Comparison of ENCODE assay signal across 7 cellular contexts in genomic region chr16:14996702-14997101, GRCh38. TPM values are rescaled to one million over a fixed set of nuclear protein-coding genes. Genes with fewer than 3 reads are reported as not detected.
DNase-seq lines count a peak whose midpoint lies in the region; ATAC-seq, FAIRE-seq and TF ChIP-seq lines count a peak whose summit lies in the region.
"Not testable (repeated sequence)": the region's sequence is repeated elsewhere in the genome, so short reads cannot be mapped to it uniquely, and the experiment has no call there.

No MANE protein-coding gene starts in this region.

- H3K79me1 ChIP-seq in IMR-90 (ENCODE audit: low read depth in 1 of 2, low read length in 2 of 2) = peaks cover 10 to 59% of the 10 kb centered on the region in 2 experiments; a peak in 3 of 4 replicates
- peaks cover 12% of the 10 kb centered on the region for H3K79me1 ChIP-seq in mesenchymal stem cell (replicated peaks; ENCODE audit: low read length, poor library complexity, severe bottlenecking)

- not testable (repeated sequence) for H3K27me3 ChIP-seq in IMR-90 (ENCODE audit: control insufficient read depth, insufficient read depth, low read length); K562 (ENCODE audit: control insufficient read depth in 2 of 2, insufficient read depth in 2 of 2, low read length in 2 of 2); mesenchymal stem cell (ENCODE audit: control insufficient read depth in 1 of 2, insufficient read depth in 1 of 2, low read length in 2 of 2)

- not testable (repeated sequence) for H2BK12ac ChIP-seq in mesenchymal stem cell (ENCODE audit: low read length in 2 of 2)

- not testable (repeated sequence) for H2BK5ac ChIP-seq in IMR-90 (ENCODE audit: low read depth, low read length, poor library complexity, severe bottlenecking); mesenchymal stem cell (ENCODE audit: low read depth, low read length, poor library complexity, severe bottlenecking)

- 100% methylated on average over 1 of the region's 6 CpGs; no CpG with 5 or more reads in 1 of the 2 experiments for WGBS in IMR-90 (ENCODE audit: extremely low coverage in 2 of 2, insufficient read length in 1 of 2), 2 experiments
- 44% methylated on average over 4 of the region's 6 CpGs for WGBS in K562 (ENCODE audit: insufficient coverage, low coverage, missing lambda C conversion rate)
- WGBS in mesenchymal stem cell = 90% methylated on average over 4 of the region's 6 CpGs

- H2BK15ac ChIP-seq in IMR-90 (ENCODE audit: low read depth, low read length); mesenchymal stem cell (ENCODE audit: low read depth, poor library complexity, severe bottlenecking): not testable (repeated sequence)

- FAIRE-seq in K562 (lab: Jason Lieb, UNC) = peak; percentile 37

- peak; percentile 33 for DNase-seq in Daoy (ENCODE audit: low read depth)
- peak; percentile 68 for DNase-seq in IMR-90
- DNase-seq in SK-MEL-5 (ENCODE audit: low read depth, low spot score) = peak; percentile 21
- not testable (repeated sequence) for DNase-seq in K562 (ENCODE audit: extremely low read depth in 1 of 4, low spot score in 3 of 4)
- peak; percentile 23 for DNase-seq in fibroblast of villous mesenchyme (ENCODE audit: low read depth)
- DNase-seq in mesenchymal stem cell = peak; percentile 49

- H3K4ac ChIP-seq in IMR-90 (ENCODE audit: low read depth, low read length); mesenchymal stem cell (ENCODE audit: low read depth in 1 of 2, low read length in 2 of 2): not testable (repeated sequence)

- H2AK5ac ChIP-seq in IMR-90 (ENCODE audit: low read depth, low read length); mesenchymal stem cell (ENCODE audit: low read length, severe bottlenecking): not testable (repeated sequence)

- H4K8ac ChIP-seq in IMR-90 (ENCODE audit: low read depth in 2 of 2, low read length in 2 of 2); mesenchymal stem cell (ENCODE audit: low read length): not testable (repeated sequence)

- not testable (repeated sequence) for H3K9ac ChIP-seq in IMR-90 (ENCODE audit: low read depth, low read length); K562 (ENCODE audit: insufficient read depth in 1 of 2, low read depth in 2 of 2, low read length in 2 of 2); mesenchymal stem cell (ENCODE audit: low read length)

- H3K56ac ChIP-seq in IMR-90 (ENCODE audit: extremely low read depth, insufficient read depth, low read length) = not testable (repeated sequence)

- H2BK20ac ChIP-seq in IMR-90 (ENCODE audit: low read depth, low read length) = not testable (repeated sequence)

- intact Hi-C loops in IMR-90 (cut with micrococcal nuclease); K562 (cut with micrococcal nuclease): not testable (repeated sequence)

- not testable (repeated sequence) for H2BK120ac ChIP-seq in IMR-90 (ENCODE audit: low read depth, low read length); mesenchymal stem cell (ENCODE audit: low read depth, low read length)

- H4K5ac ChIP-seq in IMR-90 (ENCODE audit: low read depth, low read length) = not testable (repeated sequence)

- H4K20me1 ChIP-seq in IMR-90 (ENCODE audit: insufficient read depth, low read length) = peaks cover 52% of the 10 kb centered on the region
- not testable (repeated sequence) for H4K20me1 ChIP-seq in K562 (replicated peaks; ENCODE audit: control insufficient read depth, insufficient read depth, low read length)

- not testable (repeated sequence) for TF ChIP-seq POLR2A in IMR-90 (IDR thresholded peaks at IDR 0.05; ENCODE audit: low read depth, low read length); K562 (conservative IDR thresholded peaks at IDR 0.05)

- ATAC-seq in IMR-90 (ENCODE audit: low read depth) = peak; percentile 81
- peak; percentile 63 for ATAC-seq in K562
- peak; percentile 28 for ATAC-seq in esophagus mucosa

- not testable (repeated sequence) for BruUV-seq in IMR-90 (replicated peaks; lab: Mats Ljungman, UMichigan); K562 (replicated peaks; lab: Mats Ljungman, UMichigan)

- H3K79me2 ChIP-seq in K562 (ENCODE audit: control insufficient read depth, insufficient read depth, low read length) = peaks cover 21% of the 10 kb centered on the region

- not testable (repeated sequence) for H3K14ac ChIP-seq in IMR-90 (replicated peaks; ENCODE audit: low read depth, low read length); mesenchymal stem cell (ENCODE audit: low read length in 2 of 2)

- not testable (repeated sequence) for H2AFZ ChIP-seq in IMR-90 (replicated peaks; ENCODE audit: low read length, poor library complexity); K562 (ENCODE audit: low read depth, low read length); mesenchymal stem cell (ENCODE audit: low read depth, low read length)

- H4K91ac ChIP-seq in IMR-90 (ENCODE audit: insufficient read depth, low read depth, low read length); mesenchymal stem cell (ENCODE audit: low read length): not testable (repeated sequence)

- not testable (repeated sequence) for H3K4me3 ChIP-seq in IMR-90 (ENCODE audit: insufficient read depth, low read depth, low read length); K562; fibroblast of villous mesenchyme (ENCODE audit: low read depth, low read length); mesenchymal stem cell (ENCODE audit: insufficient read depth in 1 of 2, low read depth in 1 of 2, low read length in 2 of 2)

- peaks cover 16% of the 10 kb centered on the region for H3K36me3 ChIP-seq in IMR-90 (ENCODE audit: control insufficient read depth, insufficient read depth, low read length)
- H3K36me3 ChIP-seq in K562 (ENCODE audit: control insufficient read depth, insufficient read depth, low read length) = peaks cover 12% of the 10 kb centered on the region; the same call in 1 of the 3 replicates
- H3K36me3 ChIP-seq in mesenchymal stem cell (ENCODE audit: control insufficient read depth in 1 of 2, insufficient read depth in 2 of 2, low read depth in 1 of 2, low read length in 2 of 2) = peaks cover 16 to 23% of the 10 kb centered on the region in 2 experiments

- not testable (repeated sequence) for TF ChIP-seq EP300 in K562 (IDR thresholded peaks at IDR 0.05; ENCODE audit: low read length)

- POLR2A ChIA-PET in IMR-90 (lab: Charles Lee; ENCODE audit: unreplicated experiment) = not testable (repeated sequence)
- POLR2A ChIA-PET in K562 (lab: Yijun Ruan, JAX) = interaction anchor here (1.4 kb wide), 1 partner anchor 17 kb away, joined by 4 read pairs; no protein-coding TSS in a partner anchor

- H3K9me3 ChIP-seq in IMR-90 (ENCODE audit: control insufficient read depth, insufficient read depth, low read length); K562 (replicated peaks; ENCODE audit: control insufficient read depth, insufficient read depth, low read depth, low read length); mesenchymal stem cell (ENCODE audit: control insufficient read depth, low read length): not testable (repeated sequence)

- in situ Hi-C loops in IMR-90 (cut with MboI; ENCODE audit: low sequenced_read_pairs); SK-MEL-5 (cut with HindIII; ENCODE audit: low pct_unique_long_range_greater_than_20kb, low sequenced_read_pairs); K562 (cut with MboI): not testable (repeated sequence)

- TF ChIP-seq CTCF in IMR-90 (conservative IDR thresholded peaks at IDR 0.05; ENCODE audit: low read depth, low read length); K562 (IDR thresholded peaks at IDR 0.05 in 2 of 3, conservative IDR thresholded peaks at IDR 0.05 in 1 of 3; ENCODE audit: insufficient read depth in 2 of 3, low read depth in 1 of 3, low read length in 3 of 3); fibroblast of villous mesenchyme (IDR thresholded peaks at IDR 0.05; ENCODE audit: insufficient read depth, low read depth, low read length): not testable (repeated sequence)

- TF ChIP-seq RAD21 in IMR-90 (IDR thresholded peaks at IDR 0.05; ENCODE audit: low read length); K562 (CRISPR knock-in tag; conservative IDR thresholded peaks at IDR 0.05 in 1 of 2, IDR thresholded peaks at IDR 0.05 in 1 of 2): not testable (repeated sequence)

- H3K4me2 ChIP-seq in IMR-90 (ENCODE audit: low read depth, low read length); K562 (ENCODE audit: insufficient read depth, low read length); mesenchymal stem cell (ENCODE audit: low read length, poor library complexity, severe bottlenecking): not testable (repeated sequence)

- H3K18ac ChIP-seq in IMR-90 (ENCODE audit: low read depth, low read length) = not testable (repeated sequence)
- peak overlapping the region in 1 of 2 experiments; percentile 12 for H3K18ac ChIP-seq in mesenchymal stem cell (ENCODE audit: low read depth in 1 of 2, low read length in 2 of 2)

- not testable (repeated sequence) for H2AK9ac ChIP-seq in IMR-90 (replicated peaks; ENCODE audit: low read depth, low read length, poor library complexity)

- H3K9me1 ChIP-seq in IMR-90 (ENCODE audit: insufficient read depth, low read length); K562 (ENCODE audit: control insufficient read depth, insufficient read depth, low read length): not testable (repeated sequence)

- H3K4me1 ChIP-seq in IMR-90 (ENCODE audit: control insufficient read depth, insufficient read depth, low read length); K562 (replicated peaks in 1 of 2; ENCODE audit: control insufficient read depth in 2 of 2, insufficient read depth in 2 of 2, low read length in 2 of 2); mesenchymal stem cell (ENCODE audit: control insufficient read depth, insufficient read depth, low read depth, low read length): not testable (repeated sequence)

- H3K27ac ChIP-seq in IMR-90 (ENCODE audit: insufficient read depth, low read length); K562 (ENCODE audit: extremely low read depth, low read depth, low read length): not testable (repeated sequence)
- peak overlapping the region; percentile 38 for H3K27ac ChIP-seq in mesenchymal stem cell (ENCODE audit: low read length, poor library complexity, severe bottlenecking)

- CTCF ChIA-PET in IMR-90 (lab: Yijun Ruan, JAX) = interaction anchor here (0.6 to 1.2 kb wide), 2 partner anchors 15 to 685 kb away, joined by 3 to 6 read pairs; no protein-coding TSS in a partner anchor
- CTCF ChIA-PET in K562 (lab: Yijun Ruan, JAX; ENCODE audit: low intra/inter-chr PET ratio) = not testable (repeated sequence)

- H3K23ac ChIP-seq in IMR-90 (ENCODE audit: low read depth, low read length); mesenchymal stem cell (ENCODE audit: low read length in 2 of 2): not testable (repeated sequence)

- dilution Hi-C loops in IMR-90 (cut with HindIII; ENCODE audit: low sequenced_read_pairs, unreplicated experiment) = not testable (repeated sequence)

RNA-seq across cellular contexts. Expression of gene PDXDC1, which starts 21.9 kb away (rescaled TPM):
- total RNA-seq in Daoy (2014; rRNA removed; shearing (Covaris generic)) = 57.9 and 69.4 TPM in 2 replicates
- total RNA-seq in IMR-90 (2012; rRNA removed) (107 and 117 TPM in 2 replicates), K562 (2014; rRNA removed) (48.2 and 51.0 TPM in 2 replicates), K562 (2014; rRNA removed; fragmentation: Illumina TruSeq; extraction: Trizol) (45.8 and 52.5 TPM in 2 replicates), K562 (2015; rRNA removed; fragmentation: Illumina TruSeq; extraction: Trizol) (41.5 and 45.2 TPM in 2 replicates), K562 (2021) (49.1 and 51.4 TPM in 2 replicates), esophagus mucosa (54.5 TPM), fibroblast of villous mesenchyme (74.4 and 112 TPM in 2 replicates)
- polyA plus RNA-seq in IMR-90 (2012; rRNA removed) (55.2 and 68.7 TPM in 2 replicates), K562 (2011; rRNA removed) (95.4 and 99.6 TPM in 2 replicates), K562 (2014; fragmentation: Illumina TruSeq; extraction: Trizol) (39.2 and 44.3 TPM in 2 replicates), K562 (2014; fragmentation: Nextera tagmentation; extraction: Ambion mirVana) (1 to 10 TPM; 5.1 to 8.1 TPM), K562 (2014; rRNA removed) (48.8 and 52.8 TPM in 2 replicates)
- polyA plus RNA-seq in IMR-90 (2012; cell fraction: cytosol; rRNA removed) = 28.4 and 31.5 TPM in 2 replicates
- polyA plus RNA-seq in IMR-90 (2012; cell fraction: nucleus; rRNA removed; ENCODE audit: low replicate concordance) = 64.2 and 200 TPM in 2 replicates
- total RNA-seq in SK-MEL-5 (2014; rRNA removed; shearing (Covaris generic)) = 127 and 129 TPM in 2 replicates
- 117 and 141 TPM in 2 replicates for polyA plus RNA-seq in SK-MEL-5 (2015; cell fraction: cytosol; rRNA removed)
- polyA plus RNA-seq in SK-MEL-5 (2015; cell fraction: nucleus; rRNA removed) = 170 and 195 TPM in 2 replicates
- total RNA-seq in K562 (2011; cell fraction: chromatin; rRNA removed; ENCODE audit: low replicate concordance) = 142 and 188 TPM in 2 replicates
- 55.9 and 62.6 TPM in 2 replicates for total RNA-seq in K562 (2011; cell fraction: nucleolus; rRNA removed)
- total RNA-seq in K562 (2011; cell fraction: nucleoplasm; rRNA removed) = 96.4 and 120 TPM in 2 replicates
- 34.4 and 79.5 TPM in 2 replicates for polyA plus RNA-seq in K562 (2011; cell fraction: cytosol; rRNA removed)
- polyA plus RNA-seq in K562 (2011; cell fraction: nucleus; rRNA removed) = 95.6 and 143 TPM in 2 replicates
- polyA plus RNA-seq in K562 (2012) = 41.1 and 51.5 TPM in 2 replicates
- 106 and 130 TPM in 2 replicates for polyA minus RNA-seq in K562 (2011; rRNA and poly(A)+ RNA removed)
- 29.9 and 36.3 TPM in 2 replicates for polyA minus RNA-seq in K562 (2011; cell fraction: cytosol; rRNA and poly(A)+ RNA removed)
- 32.9 and 73.8 TPM in 2 replicates for polyA minus RNA-seq in K562 (2011; cell fraction: nucleus; rRNA and poly(A)+ RNA removed)
- polyA plus RNA-seq in mesenchymal stem cell (2013, experiment 1 of 2) = 65.6 TPM
- 63.6 TPM for polyA plus RNA-seq in mesenchymal stem cell (2013, experiment 2 of 2)

RNA-seq across cellular contexts. Expression of gene NTAN1, which starts 59.2 kb away (rescaled TPM):
- total RNA-seq in Daoy (2014; rRNA removed; shearing (Covaris generic)) = 30.6 and 49.9 TPM in 2 replicates
- total RNA-seq in IMR-90 (2012; rRNA removed) (54.4 and 66.3 TPM in 2 replicates), K562 (2014; rRNA removed) (13.2 and 22.6 TPM in 2 replicates), K562 (2014; rRNA removed; fragmentation: Illumina TruSeq; extraction: Trizol) (19.4 and 21.3 TPM in 2 replicates), K562 (2015; rRNA removed; fragmentation: Illumina TruSeq; extraction: Trizol) (16.9 and 19.0 TPM in 2 replicates), K562 (2021) (12.5 and 15.7 TPM in 2 replicates), esophagus mucosa (23.9 TPM), fibroblast of villous mesenchyme (72.5 and 76.7 TPM in 2 replicates)
- polyA plus RNA-seq in IMR-90 (2012; rRNA removed) (50.5 and 50.6 TPM in 2 replicates), K562 (2011; rRNA removed) (39.9 and 47.8 TPM in 2 replicates), K562 (2014; fragmentation: Illumina TruSeq; extraction: Trizol) (19.7 and 28.8 TPM in 2 replicates), K562 (2014; fragmentation: Nextera tagmentation; extraction: Ambion mirVana) (1 to 10 TPM; 4.6 to 5.3 TPM), K562 (2014; rRNA removed) (19.3 and 33.3 TPM in 2 replicates)
- 30.1 and 38.4 TPM in 2 replicates for polyA plus RNA-seq in IMR-90 (2012; cell fraction: cytosol; rRNA removed)
- polyA plus RNA-seq in IMR-90 (2012; cell fraction: nucleus; rRNA removed; ENCODE audit: low replicate concordance) = 14.5 and 32.8 TPM in 2 replicates
- total RNA-seq in SK-MEL-5 (2014; rRNA removed; shearing (Covaris generic)) = 30.7 and 35.2 TPM in 2 replicates
- 21.1 and 21.2 TPM in 2 replicates for polyA plus RNA-seq in SK-MEL-5 (2015; cell fraction: cytosol; rRNA removed)
- polyA plus RNA-seq in SK-MEL-5 (2015; cell fraction: nucleus; rRNA removed) = 30.8 and 32.8 TPM in 2 replicates
- 34.7 and 43.2 TPM in 2 replicates for total RNA-seq in K562 (2011; cell fraction: chromatin; rRNA removed; ENCODE audit: low replicate concordance)
- total RNA-seq in K562 (2011; cell fraction: nucleolus; rRNA removed) = 16.4 and 21.5 TPM in 2 replicates
- 25.4 and 30.0 TPM in 2 replicates for total RNA-seq in K562 (2011; cell fraction: nucleoplasm; rRNA removed)
- 19.1 and 23.8 TPM in 2 replicates for polyA plus RNA-seq in K562 (2011; cell fraction: cytosol; rRNA removed)
- polyA plus RNA-seq in K562 (2011; cell fraction: nucleus; rRNA removed) = 21.3 and 23.3 TPM in 2 replicates
- polyA plus RNA-seq in K562 (2012) = 15.9 and 16.8 TPM in 2 replicates
- 29.8 and 31.5 TPM in 2 replicates for polyA minus RNA-seq in K562 (2011; rRNA and poly(A)+ RNA removed)
- polyA minus RNA-seq in K562 (2011; cell fraction: cytosol; rRNA and poly(A)+ RNA removed) = 16.8 and 18.6 TPM in 2 replicates
- polyA minus RNA-seq in K562 (2011; cell fraction: nucleus; rRNA and poly(A)+ RNA removed) = 6.7 and 8.5 TPM in 2 replicates
- polyA plus RNA-seq in mesenchymal stem cell (2013, experiment 1 of 2) = 116 TPM
- 117 TPM for polyA plus RNA-seq in mesenchymal stem cell (2013, experiment 2 of 2)

RNA-seq across cellular contexts. Expression of gene NPIPA1, which starts 59.5 kb away (rescaled TPM):
- total RNA-seq in Daoy (2014; rRNA removed; shearing (Covaris generic)) = 7.1 and 11.8 TPM in 2 replicates
- total RNA-seq in IMR-90 (2012; rRNA removed) (8.1 and 10.3 TPM in 2 replicates), K562 (2014; rRNA removed) (18.8 and 22.6 TPM in 2 replicates), K562 (2014; rRNA removed; fragmentation: Illumina TruSeq; extraction: Trizol) (18.5 and 21.2 TPM in 2 replicates), K562 (2015; rRNA removed; fragmentation: Illumina TruSeq; extraction: Trizol) (22.3 and 27.2 TPM in 2 replicates), K562 (2021) (45.4 and 48.7 TPM in 2 replicates), esophagus mucosa (29.5 TPM), fibroblast of villous mesenchyme (30.9 and 39.3 TPM in 2 replicates)
- polyA plus RNA-seq in IMR-90 (2012; rRNA removed) (74.5 and 85.8 TPM in 2 replicates), K562 (2011; rRNA removed) (35.9 and 49.4 TPM in 2 replicates), K562 (2014; fragmentation: Illumina TruSeq; extraction: Trizol) (27.2 and 36.1 TPM in 2 replicates), K562 (2014; fragmentation: Nextera tagmentation; extraction: Ambion mirVana) (1 to 10 TPM; 8.2 TPM), K562 (2014; rRNA removed) (38.9 and 44.7 TPM in 2 replicates)
- 19.5 and 34.3 TPM in 2 replicates for polyA plus RNA-seq in IMR-90 (2012; cell fraction: cytosol; rRNA removed)
- polyA plus RNA-seq in IMR-90 (2012; cell fraction: nucleus; rRNA removed; ENCODE audit: low replicate concordance) = 380 and 593 TPM in 2 replicates
- 26.2 and 26.8 TPM in 2 replicates for total RNA-seq in SK-MEL-5 (2014; rRNA removed; shearing (Covaris generic))
- 31.3 and 37.1 TPM in 2 replicates for polyA plus RNA-seq in SK-MEL-5 (2015; cell fraction: cytosol; rRNA removed)
- 485 and 602 TPM in 2 replicates for polyA plus RNA-seq in SK-MEL-5 (2015; cell fraction: nucleus; rRNA removed)
- total RNA-seq in K562 (2011; cell fraction: chromatin; rRNA removed; ENCODE audit: low replicate concordance) = 515 and 560 TPM in 2 replicates
- 263 and 272 TPM in 2 replicates for total RNA-seq in K562 (2011; cell fraction: nucleolus; rRNA removed)
- 230 and 262 TPM in 2 replicates for total RNA-seq in K562 (2011; cell fraction: nucleoplasm; rRNA removed)
- polyA plus RNA-seq in K562 (2011; cell fraction: cytosol; rRNA removed) = 24.0 and 29.8 TPM in 2 replicates
- 307 and 315 TPM in 2 replicates for polyA plus RNA-seq in K562 (2011; cell fraction: nucleus; rRNA removed)
- polyA plus RNA-seq in K562 (2012) = 51.9 and 71.6 TPM in 2 replicates
- 19.6 and 20.1 TPM in 2 replicates for polyA minus RNA-seq in K562 (2011; rRNA and poly(A)+ RNA removed)
- polyA minus RNA-seq in K562 (2011; cell fraction: cytosol; rRNA and poly(A)+ RNA removed) = 13.3 and 14.5 TPM in 2 replicates
- polyA minus RNA-seq in K562 (2011; cell fraction: nucleus; rRNA and poly(A)+ RNA removed) = 66.5 and 88.9 TPM in 2 replicates
- polyA plus RNA-seq in mesenchymal stem cell (2013, experiment 1 of 2) = 56.1 TPM
- polyA plus RNA-seq in mesenchymal stem cell (2013, experiment 2 of 2) = 50.4 TPM

Comparison
In these comparisons a context has a peak if more than half of its experiments do, and no peak if none do; other contexts are left out.
1. ATAC-seq: peak in every context shown above with its lines; median percentile 81 in IMR-90; 63 in K562; 28 in esophagus mucosa.